Comparison of ENCODE assay signal across 13 cellular contexts in genomic region chr1:26996024-26996423, GRCh38. TPM values are rescaled to one million over a fixed set of nuclear protein-coding genes. Genes with fewer than 3 reads are reported as not detected.
A peak's percentile ranks its signal among the peaks of the same experiment; 100 is the strongest.
DNase-seq lines count a peak whose midpoint lies in the region; ATAC-seq, FAIRE-seq and TF ChIP-seq lines count a peak whose summit lies in the region.
"Had no signal": no experiment of that assay in that cellular context is flagged by ENCODE, and none has a peak within 500 bp of the region (broad histone marks: within the 10 kb centered on the region; RNA-seq: fewer than 3 reads in every experiment).

No MANE protein-coding gene starts in this region.

- H3K27ac Mint-ChIP-seq in central memory CD8-positive, alpha-beta T cell (ENCODE audit: low read depth): no peak overlapping the region
- H3K27ac Mint-ChIP-seq: activated naive CD4-positive, alpha-beta T cell treated with anti-CD3 and anti-CD28 coated beads, Interleukin-2, amount 50 U/mL, for 24 hours; CD8-positive, alpha-beta T cell had no signal

- CTCF ChIA-PET in AG04450 (lab: Charles Lee): interaction anchor here (1.1 to 5.6 kb wide), 10 partner anchors 10 to 109 kb away, joined by 3 to 65 read pairs (median 6); partner anchors contain the start of gene KDF1

- no peak for ATAC-seq in central memory CD8-positive, alpha-beta T cell (replicated peaks; ENCODE audit: extremely low read depth, poor library complexity, severe bottlenecking)
- ATAC-seq in GM19351 (IDR thresholded peaks at IDR 0.05; ENCODE audit: unreplicated experiment): no peak
- ATAC-seq: CD8-positive, alpha-beta T cell; GM12878 had no signal

- H3K4ac ChIP-seq in mesenchymal stem cell (ENCODE audit: low read depth in 1 of 2, low read length in 2 of 2): no peak overlapping the region

- FAIRE-seq in HTR-8/SVneo (lab: Jason Lieb, UNC): no peak
- FAIRE-seq: GM12878 had no signal

- H3K18ac ChIP-seq in mesenchymal stem cell (ENCODE audit: low read depth in 1 of 2, low read length in 2 of 2): no peak overlapping the region

- H3K79me1 ChIP-seq in mesenchymal stem cell (replicated peaks; ENCODE audit: low read length, poor library complexity, severe bottlenecking): no peaks in the 10 kb centered on the region

- H3K27me3 ChIP-seq in AG04450 (ENCODE audit: control insufficient read depth, insufficient read depth, low read length) (no peaks in the 10 kb centered on the region), mesenchymal stem cell (ENCODE audit: control insufficient read depth in 1 of 2, insufficient read depth in 1 of 2, low read length in 2 of 2) (no peaks in the 10 kb centered on the region)

- POLR2A ChIA-PET in AG04450 (lab: Yijun Ruan, JAX): no interaction called here

- peaks cover 3% of the 10 kb centered on the region for H3K36me3 Mint-ChIP-seq in central memory CD8-positive, alpha-beta T cell (ENCODE audit: insufficient read depth)
- H3K36me3 Mint-ChIP-seq: activated naive CD4-positive, alpha-beta T cell treated with anti-CD3 and anti-CD28 coated beads, Interleukin-2, amount 50 U/mL, for 24 hours; CD8-positive, alpha-beta T cell had no signal

- H3K9ac ChIP-seq in mesenchymal stem cell (ENCODE audit: low read length): peak overlapping the region; percentile 30

- H3K4me1 Mint-ChIP-seq in central memory CD8-positive, alpha-beta T cell: peaks cover 12% of the 10 kb centered on the region

- no peak for TF ChIP-seq CTCF in AG04450 (IDR thresholded peaks at IDR 0.05; ENCODE audit: low read depth, low read length)

- H3K27ac ChIP-seq in AG04450 (ENCODE audit: low read depth, low read length) (peak overlapping the region; percentile 47), mesenchymal stem cell (ENCODE audit: low read length, poor library complexity, severe bottlenecking) (peak overlapping the region; percentile 41)

- 70% methylated on average over 1 of the region's 1 CpG for WGBS in mesenchymal stem cell

- peak overlapping the region in 1 of 2 experiments; percentile 30 for H2BK12ac ChIP-seq in mesenchymal stem cell (ENCODE audit: low read length in 2 of 2)

- H3K9me3 Mint-ChIP-seq in central memory CD8-positive, alpha-beta T cell: no peaks in the 10 kb centered on the region
- H3K9me3 Mint-ChIP-seq: activated naive CD4-positive, alpha-beta T cell treated with anti-CD3 and anti-CD28 coated beads, Interleukin-2, amount 50 U/mL, for 24 hours; CD8-positive, alpha-beta T cell had no signal

- no peak overlapping the region for H2BK120ac ChIP-seq in mesenchymal stem cell (ENCODE audit: low read depth, low read length)

- H2AFZ ChIP-seq in mesenchymal stem cell (ENCODE audit: low read depth, low read length): no peak overlapping the region

- in situ Hi-C loops in KBM-7 (cut with MboI; ENCODE audit: low pct_unique_long_range_greater_than_20kb, low sequenced_read_pairs): no loop called here

- no peaks in the 10 kb centered on the region for H3K36me3 ChIP-seq in mesenchymal stem cell (ENCODE audit: control insufficient read depth in 1 of 2, insufficient read depth in 2 of 2, low read depth in 1 of 2, low read length in 2 of 2)

- peak overlapping the region; percentile 47 for H4K91ac ChIP-seq in mesenchymal stem cell (ENCODE audit: low read length)

- H3K23ac ChIP-seq in mesenchymal stem cell (ENCODE audit: low read length in 2 of 2): no peak overlapping the region

- H3K9me3 ChIP-seq in AG04450 (ENCODE audit: control insufficient read depth, insufficient read depth, low read length): no peaks in the 10 kb centered on the region
- no peaks in the 10 kb centered on the region for H3K9me3 ChIP-seq in mesenchymal stem cell (ENCODE audit: control insufficient read depth, low read length)

- no peak overlapping the region for H2BK5ac ChIP-seq in mesenchymal stem cell (ENCODE audit: low read depth, low read length, poor library complexity, severe bottlenecking)

- H2BK15ac ChIP-seq in mesenchymal stem cell (ENCODE audit: low read depth, poor library complexity, severe bottlenecking): no peak overlapping the region

- H3K4me3 ChIP-seq in AG04450 (ENCODE audit: low read depth, low read length) (peak overlapping the region; percentile 79), mesenchymal stem cell (ENCODE audit: insufficient read depth in 1 of 2, low read depth in 1 of 2, low read length in 2 of 2) (peak overlapping the region in 1 of 2 experiments; percentile 90)
- H3K4me3 ChIP-seq: GM12878 had no signal

- peak overlapping the region; percentile 9 for H3K4me3 Mint-ChIP-seq in central memory CD8-positive, alpha-beta T cell
- H3K4me3 Mint-ChIP-seq: CD8-positive, alpha-beta T cell had no signal

- H3K4me1 ChIP-seq in mesenchymal stem cell (ENCODE audit: control insufficient read depth, insufficient read depth, low read depth, low read length): peaks cover 56% of the 10 kb centered on the region

- peaks cover 53% of the 10 kb centered on the region for H3K27me3 Mint-ChIP-seq in central memory CD8-positive, alpha-beta T cell

- peak overlapping the region; percentile 5 for H2AK5ac ChIP-seq in mesenchymal stem cell (ENCODE audit: low read length, severe bottlenecking)

- H4K8ac ChIP-seq in mesenchymal stem cell (ENCODE audit: low read length): peak overlapping the region; percentile 13

- DNase-seq in AG04450 (ENCODE audit: low read depth, low spot score) (no peak), HK-2 (ENCODE audit: unreplicated experiment) (peak; percentile 46), mesenchymal stem cell (peak; percentile 61), DMS53 (lab: John Stamatoyannopoulos, UW) (no peak), KBM-7 (no peak), HTR-8/SVneo (ENCODE audit: insufficient read length, low spot score) (no peak)
- DNase-seq in central memory CD8-positive, alpha-beta T cell (ENCODE audit: low spot score in 2 of 2): no peak
- DNase-seq: CD8-positive, alpha-beta T cell; SHP77; stimulated activated naive CD4-positive, alpha-beta T cell treated with Interleukin-2 at 50 U/mL for 16 hours had no signal

- H3K14ac ChIP-seq in mesenchymal stem cell (ENCODE audit: low read length in 2 of 2): no peak overlapping the region

- peak overlapping the region; percentile 71 for H3K4me2 ChIP-seq in mesenchymal stem cell (ENCODE audit: low read length, poor library complexity, severe bottlenecking)

RNA-seq across cellular contexts. Expression of gene TRNP1, which starts 2.5 kb away (rescaled TPM):
- 47.1 and 50.7 TPM in 2 replicates for polyA plus RNA-seq in AG04450 (2011; rRNA removed)
- polyA minus RNA-seq in AG04450 (2011; rRNA and poly(A)+ RNA removed): 20.6 and 20.9 TPM in 2 replicates
- polyA plus RNA-seq in mesenchymal stem cell (2013, experiment 1 of 2): 65.7 TPM
- 64.6 TPM for polyA plus RNA-seq in mesenchymal stem cell (2013, experiment 2 of 2)
- polyA plus RNA-seq: GM12878 had no signal

RNA-seq across cellular contexts. Expression of gene TENT5B, which starts 16.6 kb away (rescaled TPM):
- polyA plus RNA-seq in AG04450 (2011; rRNA removed): 1.5 and 2.1 TPM in 2 replicates
- 2.8 and 4.2 TPM in 2 replicates for polyA minus RNA-seq in AG04450 (2011; rRNA and poly(A)+ RNA removed)
- polyA plus RNA-seq in mesenchymal stem cell (2013, experiment 1 of 2): 3.1 TPM
- 2.7 TPM for polyA plus RNA-seq in mesenchymal stem cell (2013, experiment 2 of 2)

RNA-seq across cellular contexts. Expression of gene KDF1, which starts 35.8 kb away (rescaled TPM):
- polyA plus RNA-seq in AG04450 (2011; rRNA removed): 0.06 TPM in 1 of 2 replicates, not detected in the other
- polyA minus RNA-seq in AG04450 (2011; rRNA and poly(A)+ RNA removed): not detected in 2 replicates
- 0.35 TPM for polyA plus RNA-seq in mesenchymal stem cell (2013, experiment 1 of 2)
- 0.38 TPM for polyA plus RNA-seq in mesenchymal stem cell (2013, experiment 2 of 2)

Comparison
In these comparisons a context has a peak if more than half of its experiments do, and no peak if none do; other contexts are left out.
1. DNase-seq: peak in HK-2 (single experiment) and mesenchymal stem cell (single experiment); none in AG04450 (single experiment), central memory CD8-positive, alpha-beta T cell (0 of 2), DMS53 (single experiment), KBM-7 (single experiment) and HTR-8/SVneo (single experiment).